8 cellular contexts compared by ENCODE assay signal in the genomic region with DNA sequence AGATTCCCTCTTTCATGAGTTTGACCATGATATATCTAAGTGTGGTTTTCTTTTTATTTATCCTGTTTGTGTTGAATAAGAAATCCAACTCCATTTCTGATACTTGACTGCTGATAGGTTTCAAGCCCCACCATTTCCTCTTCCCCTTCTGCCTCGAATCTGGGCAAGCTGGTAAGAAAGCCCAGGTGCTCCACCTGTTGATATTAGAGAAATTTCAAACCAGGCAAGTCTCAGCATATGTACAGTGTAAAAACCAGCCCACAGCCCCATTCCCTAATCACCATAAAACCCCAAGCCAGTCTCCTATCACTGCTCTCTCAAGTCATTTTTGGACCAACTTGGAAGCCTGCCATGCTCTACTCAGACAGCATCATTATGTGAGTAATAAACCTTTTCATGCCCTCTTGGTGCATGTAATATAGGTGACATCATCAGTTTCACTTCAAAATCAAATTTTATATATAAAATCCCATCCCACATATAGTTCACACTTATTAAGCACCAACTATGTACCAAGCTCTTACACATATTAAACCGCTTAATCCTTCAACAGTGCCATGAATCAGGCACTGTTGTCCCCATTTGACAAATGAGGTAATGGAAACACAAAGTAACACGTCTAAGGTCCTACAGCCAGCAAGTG. TPM values are rescaled to one million over a fixed set of nuclear protein-coding genes. Genes with fewer than 3 reads are reported as not detected.
DNase-seq lines count a peak whose midpoint lies in the region.

No MANE protein-coding gene starts in this region.

- DNase-seq in activated naive CD4-positive, alpha-beta T cell treated with Interleukin-2 at 50 U/mL for 16 hours: peak; percentile 10
- no peak for DNase-seq in activated naive CD4-positive, alpha-beta T cell treated with anti-CD3 and anti-CD28 coated beads, Interleukin-2, amount 10 ng/mL, durations not matched to agents 7 days and 5 days
- peak; percentile 13 for DNase-seq in NCI-H774 (lab: John Stamatoyannopoulos, UW)
- peak; percentile 73 for DNase-seq in epithelial cell of prostate (ENCODE audit: low read depth, low spot score)
- DNase-seq in stimulated activated CD4-positive, alpha-beta T cell treated with anti-CD3 and anti-CD28 coated beads, Interleukin-4, amount 100 ng/mL, for 1 hour: peak; percentile 14
- DNase-seq in HT-29 (ENCODE audit: low spot score): no peak
- no peak for DNase-seq in LoVo (ENCODE audit: low spot score)
- no peak for DNase-seq in globus pallidus (ENCODE audit: low spot score)

- CTCF ChIA-PET in activated naive CD4-positive, alpha-beta T cell treated with anti-CD3 and anti-CD28 coated beads, Interleukin-2, amount 10 ng/mL, durations not matched to agents 7 days and 5 days (lab: Charles Lee): interaction anchor here (0.9 kb wide), 1 partner anchor 124 kb away, joined by 3 read pairs; no protein-coding TSS in a partner anchor

- no peak overlapping the region for H3K27ac Mint-ChIP-seq in activated naive CD4-positive, alpha-beta T cell treated with anti-CD3 and anti-CD28 coated beads, Interleukin-2, amount 10 ng/mL, durations not matched to agents 7 days and 5 days

- peaks cover 54% of the 10 kb centered on the region for H3K36me3 Mint-ChIP-seq in activated naive CD4-positive, alpha-beta T cell treated with anti-CD3 and anti-CD28 coated beads, Interleukin-2, amount 10 ng/mL, durations not matched to agents 7 days and 5 days

- H3K9me3 Mint-ChIP-seq in activated naive CD4-positive, alpha-beta T cell treated with anti-CD3 and anti-CD28 coated beads, Interleukin-2, amount 10 ng/mL, durations not matched to agents 7 days and 5 days: no peaks in the 10 kb centered on the region

- peaks cover 21% of the 10 kb centered on the region for H3K4me1 Mint-ChIP-seq in activated naive CD4-positive, alpha-beta T cell treated with anti-CD3 and anti-CD28 coated beads, Interleukin-2, amount 10 ng/mL, durations not matched to agents 7 days and 5 days

- H3K4me3 Mint-ChIP-seq in activated naive CD4-positive, alpha-beta T cell treated with anti-CD3 and anti-CD28 coated beads, Interleukin-2, amount 10 ng/mL, durations not matched to agents 7 days and 5 days: no peak overlapping the region

- H3K27me3 Mint-ChIP-seq in activated naive CD4-positive, alpha-beta T cell treated with anti-CD3 and anti-CD28 coated beads, Interleukin-2, amount 10 ng/mL, durations not matched to agents 7 days and 5 days: no peaks in the 10 kb centered on the region

- peak overlapping the region; percentile 38 for H3K27ac ChIP-seq in epithelial cell of prostate

RNA-seq across cellular contexts. Expression of gene SMAD2, which starts 46.6 kb away (rescaled TPM):
- 21.3 and 33.4 TPM in 2 replicates for total RNA-seq in HT-29 (2014; rRNA removed; shearing (Covaris generic))

Comparison
In these comparisons a context has a peak if more than half of its experiments do, and no peak if none do; other contexts are left out.
1. DNase-seq: peak in activated naive CD4-positive, alpha-beta T cell treated with Interleukin-2 at 50 U/mL for 16 hours (single experiment), NCI-H774 (single experiment), epithelial cell of prostate (single experiment) and stimulated activated CD4-positive, alpha-beta T cell treated with anti-CD3 and anti-CD28 coated beads, Interleukin-4, amount 100 ng/mL, for 1 hour (single experiment); none in activated naive CD4-positive, alpha-beta T cell treated with anti-CD3 and anti-CD28 coated beads, Interleukin-2, amount 10 ng/mL, durations not matched to agents 7 days and 5 days (single experiment), HT-29 (single experiment), LoVo (single experiment) and globus pallidus (single experiment).